Comparison of ENCODE assay signal across 9 cellular contexts in genomic region chr11:8732748-8733241, GRCh38. TPM values are rescaled to one million over a fixed set of nuclear protein-coding genes. Genes with fewer than 3 reads are reported as not detected.
DNase-seq lines count a peak whose midpoint lies in the region; ATAC-seq, FAIRE-seq and TF ChIP-seq lines count a peak whose summit lies in the region.
"Had no signal": no experiment of that assay in that cellular context is flagged by ENCODE, and none has a peak within 500 bp of the region (broad histone marks: within the 10 kb centered on the region; RNA-seq: fewer than 3 reads in every experiment).

No MANE protein-coding gene starts in this region.

- H4K20me1 ChIP-seq in BLaER1 = peaks cover 34% of the 10 kb centered on the region
- H4K20me1 ChIP-seq in H1 (replicated peaks in 1 of 2; ENCODE audit: control insufficient read depth in 1 of 2, insufficient read depth in 2 of 2, low read length in 2 of 2) = no peaks in the 10 kb centered on the region

- POLR2A ChIA-PET in H1 (lab: Charles Lee; ENCODE audit: partially characterized antibody) = interaction anchor here (1.0 kb wide), 1 partner anchor 78 kb away, joined by 3 read pairs; no protein-coding TSS in a partner anchor
- POLR2A ChIA-PET in activated CD4-positive, alpha-beta memory T cell treated with anti-CD3 and anti-CD28 coated beads, Interleukin-2, amount 10 ng/mL, durations not matched to agents 7 days and 5 days (lab: Charles Lee) = no interaction called here

- 89% methylated on average over 7 of the region's 7 CpGs; no CpG with 5 or more reads in 1 of the 2 experiments for WGBS in H1 (ENCODE audit: extremely low coverage in 1 of 2, insufficient coverage in 1 of 2, insufficient read length in 1 of 2, insufficient replicate concordance in 2 of 2, low coverage in 1 of 2, low lambda C conversion rate in 2 of 2, missing lambda C conversion rate in 1 of 2), 2 experiments

- no peaks in the 10 kb centered on the region for H3K36me3 ChIP-seq in BLaER1
- no peaks in the 10 kb centered on the region for H3K36me3 ChIP-seq in H1 (ENCODE audit: control insufficient read depth in 2 of 4, insufficient read depth in 4 of 4, low read length in 3 of 4)

- no peak for ATAC-seq in naive B cell (ENCODE audit: low read depth in 2 of 2)
- ATAC-seq: activated CD8-positive, alpha-beta T cell treated with anti-CD3 and anti-CD28 coated beads for 36 hours had no signal

- no peak overlapping the region for H4K5ac ChIP-seq in H1 (ENCODE audit: insufficient read length, low read depth, low read length)

- H3K27ac Mint-ChIP-seq in naive B cell = peak overlapping the region; percentile 88 to 99 (median 95)
- H3K27ac Mint-ChIP-seq in activated CD4-positive, alpha-beta memory T cell treated with anti-CD3 and anti-CD28 coated beads, Interleukin-2, amount 10 ng/mL, durations not matched to agents 7 days and 5 days = no peak overlapping the region
- H3K27ac Mint-ChIP-seq: activated CD8-positive, alpha-beta T cell treated with anti-CD3 and anti-CD28 coated beads for 36 hours had no signal

- H3K4me1 Mint-ChIP-seq in naive B cell = peaks cover 15 to 38% (median 34%) of the 10 kb centered on the region in 3 donors
- H3K4me1 Mint-ChIP-seq in activated CD4-positive, alpha-beta memory T cell treated with anti-CD3 and anti-CD28 coated beads, Interleukin-2, amount 10 ng/mL, durations not matched to agents 7 days and 5 days = no peaks in the 10 kb centered on the region

- H2AK5ac ChIP-seq in H1 (ENCODE audit: low read depth, low read length) = no peak overlapping the region

- no peak overlapping the region for H3K18ac ChIP-seq in H1 (ENCODE audit: extremely low read depth, low read length)

- H3K79me1 ChIP-seq in H1 (ENCODE audit: low read depth, low read length) = no peaks in the 10 kb centered on the region; the same call in 1 of the 2 replicates

- H3K4me3 ChIP-seq in BLaER1 (no peak overlapping the region), H1 (ENCODE audit: extremely low read depth in 1 of 4, insufficient read depth in 2 of 4, low read depth in 3 of 4, low read length in 4 of 4) (no peak overlapping the region)

- H3K36me3 Mint-ChIP-seq in naive B cell = no peaks in the 10 kb centered on the region
- no peaks in the 10 kb centered on the region for H3K36me3 Mint-ChIP-seq in activated CD4-positive, alpha-beta memory T cell treated with anti-CD3 and anti-CD28 coated beads, Interleukin-2, amount 10 ng/mL, durations not matched to agents 7 days and 5 days (ENCODE audit: low read depth)

- no peak overlapping the region for H2BK12ac ChIP-seq in H1 (ENCODE audit: low read depth, low read length)

- no peak for TF ChIP-seq POLR2A in H1 (IDR thresholded peaks at IDR 0.05; ENCODE audit: control extremely low read depth in 1 of 2, low read depth in 2 of 2, low read length in 2 of 2)

- no peaks in the 10 kb centered on the region for H3K9me3 Mint-ChIP-seq in naive B cell
- no peaks in the 10 kb centered on the region for H3K9me3 Mint-ChIP-seq in activated CD4-positive, alpha-beta memory T cell treated with anti-CD3 and anti-CD28 coated beads, Interleukin-2, amount 10 ng/mL, durations not matched to agents 7 days and 5 days
- H3K9me3 Mint-ChIP-seq: activated CD8-positive, alpha-beta T cell treated with anti-CD3 and anti-CD28 coated beads for 36 hours had no signal

- no peak overlapping the region for H3K23ac ChIP-seq in H1 (ENCODE audit: insufficient read length)

- DNase-seq in HS-5 (ENCODE audit: low read depth) (peak; percentile 72), H1 (ENCODE audit: low read depth in 1 of 2, low spot score in 2 of 2) (no peak), naive B cell (peak; percentile 2), NAMALWA (ENCODE audit: low spot score) (no peak), occipital lobe (lab: John Stamatoyannopoulos, UW) (no peak)
- no peak for DNase-seq in activated CD4-positive, CD25-positive, alpha-beta regulatory T cell (lab: John Stamatoyannopoulos, UW)
- no peak for DNase-seq in activated CD4-positive, alpha-beta memory T cell treated with anti-CD3 and anti-CD28 coated beads, Interleukin-2, amount 10 ng/mL, durations not matched to agents 7 days and 5 days
- DNase-seq: activated CD8-positive, alpha-beta T cell treated with anti-CD3 and anti-CD28 coated beads for 36 hours had no signal

- H3K14ac ChIP-seq in H1 (ENCODE audit: insufficient read length) = no peak overlapping the region

- CTCF ChIA-PET in H1 (lab: Charles Lee; ENCODE audit: partially characterized antibody) = interaction anchor here (0.6 to 1.4 kb wide), 5 partner anchors 12 to 344 kb away, joined by 3 to 5 read pairs (median 3); no protein-coding TSS in a partner anchor
- CTCF ChIA-PET in activated CD4-positive, alpha-beta memory T cell treated with anti-CD3 and anti-CD28 coated beads, Interleukin-2, amount 10 ng/mL, durations not matched to agents 7 days and 5 days (lab: Charles Lee) = no interaction called here

- no peak overlapping the region for H4K91ac ChIP-seq in H1 (replicated peaks; ENCODE audit: insufficient read length, low read length)

- no peak overlapping the region for H2BK120ac ChIP-seq in H1 (replicated peaks; ENCODE audit: low read depth, low read length)

- H4K8ac ChIP-seq in H1 (ENCODE audit: extremely low read depth, insufficient read depth, low read length) = no peak overlapping the region; the same call in 1 of the 2 replicates

- H3K4me1 ChIP-seq in BLaER1 (peaks cover 38% of the 10 kb centered on the region), H1 (replicated peaks in 1 of 4; ENCODE audit: control insufficient read depth in 3 of 4, insufficient read depth in 4 of 4, low read length in 3 of 4) (peaks cover 0 to 5% (median 2%) of the 10 kb centered on the region in 4 experiments; a peak in 1 of 7 replicates)

- no peaks in the 10 kb centered on the region for H3K79me2 ChIP-seq in H1 (ENCODE audit: control insufficient read depth in 1 of 2, insufficient read depth in 2 of 2, low read length in 2 of 2)

- H3K4me3 Mint-ChIP-seq in naive B cell = peak overlapping the region in 7 of 8 donors; percentile 64 to 92 (median 83)
- no peak overlapping the region for H3K4me3 Mint-ChIP-seq in activated CD4-positive, alpha-beta memory T cell treated with anti-CD3 and anti-CD28 coated beads, Interleukin-2, amount 10 ng/mL, durations not matched to agents 7 days and 5 days
- H3K4me3 Mint-ChIP-seq: activated CD8-positive, alpha-beta T cell treated with anti-CD3 and anti-CD28 coated beads for 36 hours had no signal

- no peak for FAIRE-seq in H1 (lab: Jason Lieb, UNC)

- no peaks in the 10 kb centered on the region for H3K27me3 Mint-ChIP-seq in naive B cell
- peaks cover 2% of the 10 kb centered on the region for H3K27me3 Mint-ChIP-seq in activated CD4-positive, alpha-beta memory T cell treated with anti-CD3 and anti-CD28 coated beads, Interleukin-2, amount 10 ng/mL, durations not matched to agents 7 days and 5 days
- H3K27me3 Mint-ChIP-seq: activated CD8-positive, alpha-beta T cell treated with anti-CD3 and anti-CD28 coated beads for 36 hours had no signal

- no peak for TF ChIP-seq EP300 in H1 (IDR thresholded peaks at IDR 0.05; ENCODE audit: borderline replicate concordance in 1 of 2, low read depth in 2 of 2, low read length in 2 of 2)

- H3K27ac ChIP-seq in BLaER1 (no peak overlapping the region), H1 (ENCODE audit: low read depth, low read length) (no peak overlapping the region)

- no peak for TF ChIP-seq RAD21 in H1 (IDR thresholded peaks at IDR 0.05 in 1 of 2, conservative IDR thresholded peaks at IDR 0.05 in 1 of 2; ENCODE audit: low read depth in 2 of 2, low read length in 2 of 2)

- no peak overlapping the region for H2AFZ ChIP-seq in H1 (ENCODE audit: low read length)

- no peaks in the 10 kb centered on the region for H3K9me3 ChIP-seq in BLaER1
- no peaks in the 10 kb centered on the region for H3K9me3 ChIP-seq in H1 (ENCODE audit: insufficient read depth in 2 of 2, low read depth in 1 of 2, low read length in 1 of 2)

- TF ChIP-seq CTCF in H1 (IDR thresholded peaks at IDR 0.05; ENCODE audit: control extremely low read depth in 1 of 3, insufficient read depth in 1 of 3, low read depth in 1 of 3, low read length in 3 of 3) = no peak

- no peak overlapping the region for H2BK20ac ChIP-seq in H1 (ENCODE audit: low read length)

- no peak overlapping the region for H2BK5ac ChIP-seq in H1 (ENCODE audit: low read depth, low read length)

- H3K4ac ChIP-seq in H1 (replicated peaks; ENCODE audit: insufficient read length, low read depth, low read length) = no peak overlapping the region

- no peaks in the 10 kb centered on the region for H3K23me2 ChIP-seq in H1 (ENCODE audit: low read depth, low read length)

- H3K56ac ChIP-seq in H1 (replicated peaks; ENCODE audit: insufficient read length, low read depth, low read length) = no peak overlapping the region

- H3K9ac ChIP-seq in BLaER1 (0 out of 2 replicates have a peak overlapping the region, but pooled peaks have one; percentile 17), H1 (replicated peaks in 1 of 4; ENCODE audit: extremely low read depth in 1 of 4, low read depth in 3 of 4, low read length in 3 of 4) (no peak overlapping the region)

- H3K27me3 ChIP-seq in BLaER1 (0 out of 2 replicates have a peak, but pooled peaks cover 13% of the 10 kb centered on the region), H1 (replicated peaks in 1 of 4; ENCODE audit: control insufficient read depth in 3 of 4, extremely low read depth in 1 of 4, insufficient read depth in 3 of 4, low read length in 3 of 4) (no peaks in the 10 kb centered on the region)

- H3K4me2 ChIP-seq in BLaER1 (peak overlapping the region; percentile 81), H1 (ENCODE audit: insufficient read depth in 1 of 2, low read depth in 2 of 2, low read length in 2 of 2) (no peak overlapping the region)

- H2BK15ac ChIP-seq in H1 (ENCODE audit: low read length) = peak overlapping the region; percentile 37; the same call in 1 of the 2 replicates

RNA-seq across cellular contexts. Expression of gene RPL27A, which starts 50.2 kb away (rescaled TPM):
- 1,756 and 1,761 TPM in 2 replicates for total RNA-seq in H1 (2021; fragmentation: NEBNext Ultra II Directional; extraction: Animal tissue kit (Norgen Biotek cat#: 25700))
- polyA plus RNA-seq in H1 (2011; rRNA removed) (1,777 and 1,837 TPM in 2 replicates), naive B cell (ENCODE audit: low read depth in 6 of 6) (1,000 to 10,000 TPM; 2,246 to 4,262 (median 3,486) TPM)
- polyA plus RNA-seq in H1 (2011; cell fraction: cytosol; rRNA removed) = 2,449 TPM
- 879 TPM for polyA plus RNA-seq in H1 (2011; cell fraction: nucleus; rRNA removed)
- 2,701 to 2,826 TPM (median 2,726 TPM) in 4 replicates for polyA plus RNA-seq in H1 (2012, experiment 1 of 2)
- 37,839 TPM for polyA plus RNA-seq in H1 (2012, experiment 2 of 2)
- 2,237 TPM for polyA plus RNA-seq in H1 (2013, experiment 1 of 2)
- polyA plus RNA-seq in H1 (2013, experiment 2 of 2) = 2,283 TPM
- polyA minus RNA-seq in H1 (2011; rRNA and poly(A)+ RNA removed) = 410 and 445 TPM in 2 replicates
- 498 TPM for polyA minus RNA-seq in H1 (2011; cell fraction: cytosol; rRNA and poly(A)+ RNA removed)
- polyA minus RNA-seq in H1 (2011; cell fraction: nucleus; rRNA and poly(A)+ RNA removed) = 541 TPM
- 762 TPM for total RNA-seq in occipital lobe
- 100 to 1,000 TPM; 817 to 856 TPM for total RNA-seq in activated CD4-positive, alpha-beta memory T cell treated with anti-CD3 and anti-CD28 coated beads, Interleukin-2, amount 10 ng/mL, durations not matched to agents 7 days and 5 days

RNA-seq across cellular contexts. Expression of gene TRIM66, which starts 50.3 kb away (rescaled TPM):
- total RNA-seq in H1 (2021; fragmentation: NEBNext Ultra II Directional; extraction: Animal tissue kit (Norgen Biotek cat#: 25700)) = 3.0 and 3.1 TPM in 2 replicates
- polyA plus RNA-seq in H1 (2011; rRNA removed) (3.5 and 4.4 TPM in 2 replicates), naive B cell (ENCODE audit: low read depth in 6 of 6) (1 to 10 TPM in 2 of 6 donors, under 1 TPM in 3, not detected in 1; 0.31 to 1.7 (median 0.95) TPM)
- 4.7 TPM for polyA plus RNA-seq in H1 (2011; cell fraction: cytosol; rRNA removed)
- polyA plus RNA-seq in H1 (2011; cell fraction: nucleus; rRNA removed) = 17.7 TPM
- 3.2 to 4.1 TPM (median 3.7 TPM) in 4 replicates for polyA plus RNA-seq in H1 (2012, experiment 1 of 2)
- polyA plus RNA-seq in H1 (2012, experiment 2 of 2) = 0.46 TPM
- polyA plus RNA-seq in H1 (2013, experiment 1 of 2) = 2.2 TPM
- polyA plus RNA-seq in H1 (2013, experiment 2 of 2) = 1.5 TPM
- polyA minus RNA-seq in H1 (2011; rRNA and poly(A)+ RNA removed) = 7.1 and 16.9 TPM in 2 replicates
- polyA minus RNA-seq in H1 (2011; cell fraction: cytosol; rRNA and poly(A)+ RNA removed) = 2.7 TPM
- 13.4 TPM for polyA minus RNA-seq in H1 (2011; cell fraction: nucleus; rRNA and poly(A)+ RNA removed)
- 0.62 TPM for total RNA-seq in occipital lobe
- 10 to 100 TPM; 17.8 to 22.4 TPM for total RNA-seq in activated CD4-positive, alpha-beta memory T cell treated with anti-CD3 and anti-CD28 coated beads, Interleukin-2, amount 10 ng/mL, durations not matched to agents 7 days and 5 days

Comparison
In these comparisons a context has a peak if more than half of its experiments do, and no peak if none do; other contexts are left out.
1. DNase-seq: peak in HS-5 (single experiment) and naive B cell (single experiment); none in H1 (0 of 2), activated CD4-positive, CD25-positive, alpha-beta regulatory T cell (0 of 4), NAMALWA (single experiment), occipital lobe (single experiment) and activated CD4-positive, alpha-beta memory T cell treated with anti-CD3 and anti-CD28 coated beads, Interleukin-2, amount 10 ng/mL, durations not matched to agents 7 days and 5 days (single experiment).